Comparison of ENCODE assay signal across 2 cellular contexts in genomic region chr18:23688528-23688927, GRCh38.
TF ChIP-seq lines count a peak whose summit lies in the region.

No MANE protein-coding gene starts in this region.

TF ChIP-seq in SK-N-SH, 30 proteins besides CTCF, POLR2A, EP300 and RAD21 (continued from another document):
- TF ChIP-seq, protein P1, sequence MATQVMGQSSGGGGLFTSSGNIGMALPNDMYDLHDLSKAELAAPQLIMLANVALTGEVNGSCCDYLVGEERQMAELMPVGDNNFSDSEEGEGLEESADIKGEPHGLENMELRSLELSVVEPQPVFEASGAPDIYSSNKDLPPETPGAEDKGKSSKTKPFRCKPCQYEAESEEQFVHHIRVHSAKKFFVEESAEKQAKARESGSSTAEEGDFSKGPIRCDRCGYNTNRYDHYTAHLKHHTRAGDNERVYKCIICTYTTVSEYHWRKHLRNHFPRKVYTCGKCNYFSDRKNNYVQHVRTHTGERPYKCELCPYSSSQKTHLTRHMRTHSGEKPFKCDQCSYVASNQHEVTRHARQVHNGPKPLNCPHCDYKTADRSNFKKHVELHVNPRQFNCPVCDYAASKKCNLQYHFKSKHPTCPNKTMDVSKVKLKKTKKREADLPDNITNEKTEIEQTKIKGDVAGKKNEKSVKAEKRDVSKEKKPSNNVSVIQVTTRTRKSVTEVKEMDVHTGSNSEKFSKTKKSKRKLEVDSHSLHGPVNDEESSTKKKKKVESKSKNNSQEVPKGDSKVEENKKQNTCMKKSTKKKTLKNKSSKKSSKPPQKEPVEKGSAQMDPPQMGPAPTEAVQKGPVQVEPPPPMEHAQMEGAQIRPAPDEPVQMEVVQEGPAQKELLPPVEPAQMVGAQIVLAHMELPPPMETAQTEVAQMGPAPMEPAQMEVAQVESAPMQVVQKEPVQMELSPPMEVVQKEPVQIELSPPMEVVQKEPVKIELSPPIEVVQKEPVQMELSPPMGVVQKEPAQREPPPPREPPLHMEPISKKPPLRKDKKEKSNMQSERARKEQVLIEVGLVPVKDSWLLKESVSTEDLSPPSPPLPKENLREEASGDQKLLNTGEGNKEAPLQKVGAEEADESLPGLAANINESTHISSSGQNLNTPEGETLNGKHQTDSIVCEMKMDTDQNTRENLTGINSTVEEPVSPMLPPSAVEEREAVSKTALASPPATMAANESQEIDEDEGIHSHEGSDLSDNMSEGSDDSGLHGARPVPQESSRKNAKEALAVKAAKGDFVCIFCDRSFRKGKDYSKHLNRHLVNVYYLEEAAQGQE (IDR thresholded peaks at IDR 0.05; ENCODE audit: low read depth, low read length), result no peak
- TF ChIP-seq YY1 (IDR thresholded peaks at IDR 0.05; ENCODE audit: low read depth) (no peak), TAF1 (IDR thresholded peaks at IDR 0.05; ENCODE audit: borderline replicate concordance, low read depth, low read length) (no peak), USF2 (IDR thresholded peaks at IDR 0.05; ENCODE audit: borderline replicate concordance, low read depth, low read length) (no peak), FOSL2 (IDR thresholded peaks at IDR 0.05; ENCODE audit: borderline replicate concordance, low read depth) (no peak), JUND (IDR thresholded peaks at IDR 0.05) (no peak), SMC3 (IDR thresholded peaks at IDR 0.05; ENCODE audit: low read depth, low read length) (no peak), FOXJ3 (CRISPR knock-in tag; IDR thresholded peaks at IDR 0.05) (no peak), TEAD4 (IDR thresholded peaks at IDR 0.05; ENCODE audit: borderline replicate concordance, insufficient read depth) (no peak), RXRA (IDR thresholded peaks at IDR 0.05; ENCODE audit: borderline replicate concordance, low read depth) (no peak)
- TF ChIP-seq, protein P2, sequence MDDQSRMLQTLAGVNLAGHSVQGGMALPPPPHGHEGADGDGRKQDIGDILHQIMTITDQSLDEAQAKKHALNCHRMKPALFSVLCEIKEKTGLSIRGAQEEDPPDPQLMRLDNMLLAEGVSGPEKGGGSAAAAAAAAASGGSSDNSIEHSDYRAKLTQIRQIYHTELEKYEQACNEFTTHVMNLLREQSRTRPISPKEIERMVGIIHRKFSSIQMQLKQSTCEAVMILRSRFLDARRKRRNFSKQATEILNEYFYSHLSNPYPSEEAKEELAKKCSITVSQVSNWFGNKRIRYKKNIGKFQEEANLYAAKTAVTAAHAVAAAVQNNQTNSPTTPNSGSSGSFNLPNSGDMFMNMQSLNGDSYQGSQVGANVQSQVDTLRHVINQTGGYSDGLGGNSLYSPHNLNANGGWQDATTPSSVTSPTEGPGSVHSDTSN (IDR thresholded peaks at IDR 0.05), result no peak

TF ChIP-seq in SK-N-SH treated with all-trans-retinoic acid at 6 μM for 48 hours, 23 proteins besides CTCF, POLR2A, EP300 and RAD21 (continued from another document):
- TF ChIP-seq, protein P3, sequence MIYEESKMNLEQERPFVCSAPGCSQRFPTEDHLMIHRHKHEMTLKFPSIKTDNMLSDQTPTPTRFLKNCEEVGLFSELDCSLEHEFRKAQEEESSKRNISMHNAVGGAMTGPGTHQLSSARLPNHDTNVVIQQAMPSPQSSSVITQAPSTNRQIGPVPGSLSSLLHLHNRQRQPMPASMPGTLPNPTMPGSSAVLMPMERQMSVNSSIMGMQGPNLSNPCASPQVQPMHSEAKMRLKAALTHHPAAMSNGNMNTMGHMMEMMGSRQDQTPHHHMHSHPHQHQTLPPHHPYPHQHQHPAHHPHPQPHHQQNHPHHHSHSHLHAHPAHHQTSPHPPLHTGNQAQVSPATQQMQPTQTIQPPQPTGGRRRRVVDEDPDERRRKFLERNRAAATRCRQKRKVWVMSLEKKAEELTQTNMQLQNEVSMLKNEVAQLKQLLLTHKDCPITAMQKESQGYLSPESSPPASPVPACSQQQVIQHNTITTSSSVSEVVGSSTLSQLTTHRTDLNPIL (CRISPR knock-in tag; IDR thresholded peaks at IDR 0.05; ENCODE audit: low read depth), result no peak
- TF ChIP-seq TOX (CRISPR knock-in tag; IDR thresholded peaks at IDR 0.05; ENCODE audit: borderline replicate concordance), result no peak
- no peak for TF ChIP-seq ZNF70 (CRISPR knock-in tag; IDR thresholded peaks at IDR 0.05)
- TF ChIP-seq ARNTL (CRISPR knock-in tag; IDR thresholded peaks at IDR 0.05; ENCODE audit: borderline replicate concordance, low read depth), result no peak
- no peak for TF ChIP-seq ISL1 (CRISPR knock-in tag; IDR thresholded peaks at IDR 0.05)
- no peak for TF ChIP-seq ZFP30 (CRISPR knock-in tag; IDR thresholded peaks at IDR 0.05)
- no peak for TF ChIP-seq TSHZ2 (CRISPR knock-in tag; IDR thresholded peaks at IDR 0.05)
- TF ChIP-seq ZNF8 (CRISPR knock-in tag; IDR thresholded peaks at IDR 0.05), result no peak
- TF ChIP-seq POU6F1 (CRISPR knock-in tag; IDR thresholded peaks at IDR 0.05; ENCODE audit: borderline replicate concordance, low read depth), result no peak
